In the genomic region with DNA sequence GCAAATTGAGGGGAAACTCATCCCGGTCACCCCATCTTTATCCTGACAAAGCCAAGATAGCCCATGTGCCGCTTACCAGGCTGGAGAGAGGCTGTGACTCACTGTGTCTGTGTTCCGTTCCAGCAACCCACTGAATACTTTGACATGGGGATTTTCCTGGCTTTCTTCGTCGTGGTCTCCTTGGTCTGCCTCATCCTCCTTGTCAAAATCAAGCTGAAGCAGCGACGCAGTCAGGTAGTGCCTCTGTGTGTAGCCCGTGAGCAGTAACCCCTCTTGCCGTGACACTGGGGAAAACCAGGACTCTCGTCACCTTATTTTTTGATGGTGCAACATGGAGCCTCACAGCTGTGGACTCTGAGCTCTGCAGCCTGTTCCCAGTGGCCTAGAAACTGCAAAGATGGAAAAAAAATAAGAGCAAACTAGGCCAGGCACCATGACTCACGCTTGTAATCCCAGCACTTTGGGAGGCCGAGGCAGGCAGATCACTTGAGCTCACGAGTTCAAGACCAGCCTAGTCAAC, we compare ENCODE assay signal across 13 cellular contexts. TPM values are rescaled to one million over a fixed set of nuclear protein-coding genes. Genes with fewer than 3 reads are reported as not detected.
DNase-seq lines count a peak whose midpoint lies in the region; ATAC-seq and TF ChIP-seq lines count a peak whose summit lies in the region.
"Had no signal": no experiment of that assay in that cellular context is flagged by ENCODE, and none has a peak within 500 bp of the region (broad histone marks: within the 10 kb centered on the region; RNA-seq: fewer than 3 reads in every experiment).

No MANE protein-coding gene starts in this region.

- TF ChIP-seq CTCF in adrenal gland (IDR thresholded peaks at IDR 0.05) (no peak), fibroblast of pulmonary artery (IDR thresholded peaks at IDR 0.05; ENCODE audit: low read length, missing control alignments) (no peak), gastrocnemius medialis (IDR thresholded peaks at IDR 0.05 in 4 of 5, conservative IDR thresholded peaks at IDR 0.05 in 1 of 5) (no peak), chondrocyte (IDR thresholded peaks at IDR 0.05) (no peak)

- in situ Hi-C loops in gastrocnemius medialis (cut with MboI; ENCODE audit: low sequenced_read_pairs in 4 of 4): loop anchor here (5.0 to 25.0 kb wide), 2 partner anchors 187 to 432 kb away; no protein-coding TSS in a partner anchor

- H3K4me3 Mint-ChIP-seq in chondrocyte (ENCODE audit: unreplicated experiment): no peak overlapping the region
- H3K4me3 Mint-ChIP-seq: CD4-positive, alpha-beta memory T cell had no signal

- H3K4me3 ChIP-seq in adrenal gland (no peak overlapping the region), fibroblast of pulmonary artery (replicated peaks; ENCODE audit: low read depth, low read length) (no peak overlapping the region), gastrocnemius medialis (no peak overlapping the region)
- H3K4me3 ChIP-seq: ovary had no signal

- WGBS in adrenal gland, 4 donors: 37 to 49% (median 44%) methylated on average over 10 to 13 of the region's 13 CpGs

- H3K4me1 Mint-ChIP-seq in chondrocyte (ENCODE audit: low read depth): peaks cover 21% of the 10 kb centered on the region

- peaks cover 5% of the 10 kb centered on the region for H3K36me3 Mint-ChIP-seq in chondrocyte (ENCODE audit: low read depth)
- H3K36me3 Mint-ChIP-seq: CD4-positive, alpha-beta memory T cell had no signal

- H3K27me3 Mint-ChIP-seq in chondrocyte (ENCODE audit: low read depth): no peaks in the 10 kb centered on the region

- intact Hi-C loops in adrenal gland (cut with DNase I): loop anchor here in 1 of 2 donors (5.0 kb wide), 1 partner anchor 192 kb away; no protein-coding TSS in a partner anchor
- intact Hi-C loops in gastrocnemius medialis (cut with DNase I; ENCODE audit: low total_unique reads): no loop called here

- H3K36me3 ChIP-seq in adrenal gland (replicated peaks in 1 of 2) (peaks cover 0 to 36% of the 10 kb centered on the region in 2 donors), gastrocnemius medialis (peaks cover 0 to 45% of the 10 kb centered on the region in 2 donors)
- H3K36me3 ChIP-seq: ovary had no signal

- no peaks in the 10 kb centered on the region for H3K9me3 Mint-ChIP-seq in chondrocyte (ENCODE audit: low read depth)
- H3K9me3 Mint-ChIP-seq: CD4-positive, alpha-beta memory T cell had no signal

- TF ChIP-seq POLR2A in adrenal gland (IDR thresholded peaks at IDR 0.05) (peak in 1 of 2 donors; percentile 47), gastrocnemius medialis (IDR thresholded peaks at IDR 0.05) (no peak)

- peak overlapping the region; percentile 62 to 91 (median 82) for H3K27ac ChIP-seq in adrenal gland
- peak overlapping the region; percentile 55 to 65 (median 64) for H3K27ac ChIP-seq in gastrocnemius medialis

- DNase-seq in GM03348 (ENCODE audit: low spot score): peak; percentile 82
- peak in 6 of 7 donors; percentile 69 to 76 (median 72) for DNase-seq in adrenal gland
- DNase-seq in fibroblast of pulmonary artery (ENCODE audit: low read depth): peak; percentile 70
- DNase-seq in gastrocnemius medialis: peak in 1 of 2 donors; percentile 53
- no peak for DNase-seq in SK-N-DZ (ENCODE audit: low spot score)
- no peak for DNase-seq in chondrocyte (ENCODE audit: low spot score)
- DNase-seq in GOT3 (lab: John Stamatoyannopoulos, UW): no peak
- DNase-seq: activated CD4-positive, alpha-beta T cell treated with anti-CD3 and anti-CD28 coated beads, Interleukin-2, amount 50 U/mL, for 4 hours; CD4-positive, alpha-beta memory T cell; NCI-H187 treated with DMSO at 0.1 percent for 48 hours; ovary; Right ventricle myocardium superior had no signal

- no peaks in the 10 kb centered on the region for H3K9me3 ChIP-seq in adrenal gland (replicated peaks in 1 of 3)
- H3K9me3 ChIP-seq in gastrocnemius medialis: no peaks in the 10 kb centered on the region
- H3K9me3 ChIP-seq: ovary had no signal

- H3K27me3 ChIP-seq in adrenal gland (no peaks in the 10 kb centered on the region), gastrocnemius medialis (no peaks in the 10 kb centered on the region)
- H3K27me3 ChIP-seq: ovary had no signal

- H3K4me1 ChIP-seq in adrenal gland (replicated peaks in 1 of 2): peaks cover 19 to 38% of the 10 kb centered on the region in 2 donors
- H3K4me1 ChIP-seq in gastrocnemius medialis: peaks cover 0 to 10% of the 10 kb centered on the region in 2 donors

- H3K27ac Mint-ChIP-seq in chondrocyte (ENCODE audit: unreplicated experiment): no peak overlapping the region
- H3K27ac Mint-ChIP-seq: CD4-positive, alpha-beta memory T cell had no signal

- peak; percentile 40 to 68 for ATAC-seq in gastrocnemius medialis
- no peak for ATAC-seq in GM18519 (IDR thresholded peaks at IDR 0.05; ENCODE audit: low FRiP score, unreplicated experiment)

RNA-seq across cellular contexts. Expression of a gene that starts 16.9 kb away (rescaled TPM):
- under 1 TPM in 1 of 8 donors, not detected in 7; 0.43 TPM for total RNA-seq in adrenal gland
- polyA plus RNA-seq in adrenal gland: 1 to 10 TPM in 2 of 3 donors, not detected in 1; 1.4 to 1.9 TPM
- not detected for total RNA-seq in gastrocnemius medialis
- not detected in 2 replicates for polyA plus RNA-seq in SK-N-DZ (2014; cell fraction: cytosol; rRNA removed)
- not detected in 2 replicates for polyA plus RNA-seq in SK-N-DZ (2014; cell fraction: nucleus; rRNA removed)
- not detected in 3 replicates for total RNA-seq in chondrocyte
- total RNA-seq: CD4-positive, alpha-beta memory T cell; Right ventricle myocardium superior had no signal
- polyA plus RNA-seq: CD4-positive, alpha-beta memory T cell had no signal

RNA-seq across cellular contexts. Expression of a gene that starts 28.1 kb away (rescaled TPM):
- total RNA-seq in adrenal gland (10 to 100 TPM; 19.8 to 58.7 (median 41.1) TPM), gastrocnemius medialis (10 to 100 TPM in 3 of 4 donors, 1 to 10 TPM in 1; 7.5 to 35.8 (median 15.4) TPM), chondrocyte (5.0 to 7.3 TPM (median 7.3 TPM) in 3 replicates)
- 10 to 100 TPM in 2 of 3 donors, 1 to 10 TPM in 1; 9.3 to 20.2 (median 19.9) TPM for polyA plus RNA-seq in adrenal gland
- 18.3 and 20.8 TPM in 2 replicates for polyA plus RNA-seq in SK-N-DZ (2014; cell fraction: cytosol; rRNA removed)
- polyA plus RNA-seq in SK-N-DZ (2014; cell fraction: nucleus; rRNA removed): 5.4 and 7.3 TPM in 2 replicates
- total RNA-seq: CD4-positive, alpha-beta memory T cell had no signal
- polyA plus RNA-seq: CD4-positive, alpha-beta memory T cell had no signal

Comparison
In these comparisons a context has a peak if more than half of its experiments do, and no peak if none do; other contexts are left out.
1. DNase-seq: peak in GM03348 (single experiment), adrenal gland (6 of 7) and fibroblast of pulmonary artery (single experiment); none in SK-N-DZ (single experiment), chondrocyte (single experiment) and GOT3 (single experiment).